12 cellular contexts compared by ENCODE assay signal in genomic region chr3:119302697-119303630, GRCh38. TPM values are rescaled to one million over a fixed set of nuclear protein-coding genes. Genes with fewer than 3 reads are reported as not detected.
DNase-seq lines count a peak whose midpoint lies in the region; ATAC-seq and TF ChIP-seq lines count a peak whose summit lies in the region.
"Had no signal": no experiment of that assay in that cellular context is flagged by ENCODE, and none has a peak within 500 bp of the region (broad histone marks: within the 10 kb centered on the region; RNA-seq: fewer than 3 reads in every experiment).

No MANE protein-coding gene starts in this region.

- peak; percentile 61 for DNase-seq in Daoy (ENCODE audit: low read depth)
- DNase-seq in central memory CD8-positive, alpha-beta T cell (ENCODE audit: low spot score in 2 of 2), result no peak
- no peak for DNase-seq in NCI-H187 treated with DMSO at 0.1 percent for 48 hours (lab: John Stamatoyannopoulos, UW)
- no peak for DNase-seq in activated gamma-delta T cell treated with Interleukin-2 at 50 U/mL for 16 hours
- DNase-seq in RWPE1 (ENCODE audit: low spot score), result no peak
- no peak for DNase-seq in occipital lobe (lab: John Stamatoyannopoulos, UW)
- DNase-seq: hypothalamus; NCI-H446; stimulated activated CD8-positive, alpha-beta memory T cell treated with anti-CD3 and anti-CD28 coated beads, Interleukin-4, amount 100 ng/mL, for 48 hours had no signal

- H3K4me3 Mint-ChIP-seq in central memory CD8-positive, alpha-beta T cell, result no peak overlapping the region

- no peaks in the 10 kb centered on the region for H3K9me3 Mint-ChIP-seq in central memory CD8-positive, alpha-beta T cell

- H3K36me3 Mint-ChIP-seq in central memory CD8-positive, alpha-beta T cell (ENCODE audit: insufficient read depth), result peaks cover 6% of the 10 kb centered on the region

- CTCF ChIA-PET in RWPE1 (lab: Yijun Ruan, JAX), result interaction anchor here (0.6 kb wide), 1 partner anchor 63 kb away, joined by 3 read pairs; no protein-coding TSS in a partner anchor

- no peak overlapping the region for H3K27ac ChIP-seq in RWPE1

- peaks cover 25% of the 10 kb centered on the region for H3K4me1 Mint-ChIP-seq in central memory CD8-positive, alpha-beta T cell

- POLR2A ChIA-PET in RWPE1 (lab: Yijun Ruan, JAX; ENCODE audit: low non-redundant PET), result no interaction called here

- H3K27me3 Mint-ChIP-seq in central memory CD8-positive, alpha-beta T cell, result no peaks in the 10 kb centered on the region

- peak overlapping the region; percentile 43 for H3K27ac Mint-ChIP-seq in central memory CD8-positive, alpha-beta T cell (ENCODE audit: low read depth)
- H3K27ac Mint-ChIP-seq: progenitor cell of endocrine pancreas had no signal

- ATAC-seq in GM19397 (IDR thresholded peaks at IDR 0.05; ENCODE audit: unreplicated experiment) (peak; percentile 65), HG03064 (IDR thresholded peaks at IDR 0.05; ENCODE audit: low read depth, unreplicated experiment) (peak; percentile 66)
- ATAC-seq in central memory CD8-positive, alpha-beta T cell (replicated peaks; ENCODE audit: extremely low read depth, poor library complexity, severe bottlenecking), result no peak

- TF ChIP-seq CTCF in RWPE1 (conservative IDR thresholded peaks at IDR 0.05; ENCODE audit: low read depth), result no peak

RNA-seq across cellular contexts. Expression of gene ARHGAP31, which starts 8.8 kb away (rescaled TPM):
- 14.3 and 14.6 TPM in 2 replicates for total RNA-seq in Daoy (2014; rRNA removed; shearing (Covaris generic))
- 3.7 TPM for total RNA-seq in occipital lobe
